8 cellular contexts compared by ENCODE assay signal in genomic region chr11:7514099-7514725, GRCh38. TPM values are rescaled to one million over a fixed set of nuclear protein-coding genes. Genes with fewer than 3 reads are reported as not detected.
A peak's percentile ranks its signal among the peaks of the same experiment; 100 is the strongest.
DNase-seq lines count a peak whose midpoint lies in the region; ATAC-seq and TF ChIP-seq lines count a peak whose summit lies in the region.

No MANE protein-coding gene starts in this region.

- peaks cover 4 to 23% of the 10 kb centered on the region in 2 donors for H3K36me3 Mint-ChIP-seq in activated naive CD4-positive, alpha-beta T cell treated with anti-CD3 and anti-CD28 coated beads, Interleukin-2, amount 50 U/mL, for 72 hours

- no peaks in the 10 kb centered on the region for H3K27me3 ChIP-seq in left ventricle myocardium inferior (ENCODE audit: low read depth)

- DNase-seq in 8988T (peak; percentile 41), left ventricle myocardium inferior (peak; percentile 27), putamen (ENCODE audit: low spot score) (peak; percentile 19), GM19240 (ENCODE audit: insufficient read length, low spot score) (no peak), NCI-H1048 (lab: John Stamatoyannopoulos, UW) (no peak)
- peak in 1 of 2 donors; percentile 33 for DNase-seq in activated naive CD4-positive, alpha-beta T cell treated with anti-CD3 and anti-CD28 coated beads, Interleukin-2, amount 50 U/mL, for 72 hours (ENCODE audit: low spot score in 2 of 2)

- H3K9me3 ChIP-seq in left ventricle myocardium inferior (replicated peaks), result no peaks in the 10 kb centered on the region

- ATAC-seq in GM18519 (IDR thresholded peaks at IDR 0.05; ENCODE audit: low FRiP score, unreplicated experiment), result peak; percentile 4
- peak; percentile 8 for ATAC-seq in HG03432 (IDR thresholded peaks at IDR 0.05; ENCODE audit: unreplicated experiment)
- ATAC-seq in activated naive CD4-positive, alpha-beta T cell treated with anti-CD3 and anti-CD28 coated beads, Interleukin-2, amount 50 U/mL, for 72 hours, result peak; percentile 24 to 28

- TF ChIP-seq CTCF in left ventricle myocardium inferior (IDR thresholded peaks at IDR 0.05; ENCODE audit: borderline replicate concordance), result no peak

- intact Hi-C loops in left ventricle myocardium inferior (cut with micrococcal nuclease), result no loop called here

- H3K36me3 ChIP-seq in left ventricle myocardium inferior, result no peaks in the 10 kb centered on the region

- H3K27ac Mint-ChIP-seq in activated naive CD4-positive, alpha-beta T cell treated with anti-CD3 and anti-CD28 coated beads, Interleukin-2, amount 50 U/mL, for 72 hours, result peak overlapping the region in 1 of 2 donors; percentile 93

- H3K27ac ChIP-seq in left ventricle myocardium inferior (replicated peaks), result peak overlapping the region; percentile 96

- H3K4me1 ChIP-seq in left ventricle myocardium inferior, result peaks cover 50% of the 10 kb centered on the region

- H3K9me3 Mint-ChIP-seq in activated naive CD4-positive, alpha-beta T cell treated with anti-CD3 and anti-CD28 coated beads, Interleukin-2, amount 50 U/mL, for 72 hours, result peaks cover 8 to 22% of the 10 kb centered on the region in 2 donors

- peak overlapping the region; percentile 91 for H3K4me3 ChIP-seq in left ventricle myocardium inferior

RNA-seq across cellular contexts. Expression of gene PPFIBP2, which starts 0.4 kb away (rescaled TPM):
- total RNA-seq in activated naive CD4-positive, alpha-beta T cell treated with anti-CD3 and anti-CD28 coated beads, Interleukin-2, amount 50 U/mL, for 72 hours, result 10 to 100 TPM; 13.7 to 19.9 TPM
- 19.2 TPM for total RNA-seq in left ventricle myocardium inferior

RNA-seq across cellular contexts. Expression of gene OLFML1, which starts 28.9 kb away (rescaled TPM):
- not detected for total RNA-seq in activated naive CD4-positive, alpha-beta T cell treated with anti-CD3 and anti-CD28 coated beads, Interleukin-2, amount 50 U/mL, for 72 hours
- total RNA-seq in left ventricle myocardium inferior, result 7.3 TPM

Comparison
In these comparisons a context has a peak if more than half of its experiments do, and no peak if none do; other contexts are left out.
1. DNase-seq: peak in 8988T (single experiment), left ventricle myocardium inferior (single experiment) and putamen (single experiment); none in GM19240 (single experiment) and NCI-H1048 (single experiment).
2. Peak in every context shown above with its lines, with median percentiles within 50 percentile points of each other: ATAC-seq.